22 cellular contexts compared by ENCODE assay signal in the genomic region with DNA sequence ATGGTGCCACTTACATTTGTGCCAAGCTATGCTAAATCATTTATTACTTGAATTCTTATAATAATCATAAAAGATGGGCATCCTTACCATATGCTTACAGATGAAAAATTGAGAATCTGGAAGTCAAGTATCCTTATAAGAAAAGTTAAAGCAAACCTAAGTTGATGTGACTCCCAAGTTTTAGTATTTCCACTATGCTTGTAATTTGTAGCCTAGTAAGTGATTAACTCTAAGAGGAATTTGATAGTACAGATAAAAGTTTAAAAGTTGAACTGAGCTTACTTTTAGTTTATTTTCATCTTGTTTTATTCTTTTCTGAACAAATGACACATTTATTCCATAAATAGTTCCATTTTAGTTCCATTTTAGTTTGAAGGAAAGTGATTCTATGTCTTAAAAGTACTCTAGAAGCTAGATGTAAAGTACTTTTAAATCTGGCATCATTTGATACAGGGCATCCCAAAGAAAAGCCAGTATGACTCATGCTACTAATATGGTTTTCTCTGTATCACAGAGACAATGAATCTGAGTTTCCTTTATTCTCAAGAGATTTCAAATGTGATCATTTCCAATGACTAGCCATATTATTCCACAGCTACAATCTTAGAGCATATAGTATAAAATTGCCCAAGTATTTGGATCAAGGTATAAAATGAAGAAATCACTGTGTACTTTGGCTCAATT.
DNase-seq lines count a peak whose midpoint lies in the region; ATAC-seq, FAIRE-seq and TF ChIP-seq lines count a peak whose summit lies in the region.
"Had no signal": no experiment of that assay in that cellular context is flagged by ENCODE, and none has a peak within 500 bp of the region (broad histone marks: within the 10 kb centered on the region; RNA-seq: fewer than 3 reads in every experiment).

No MANE protein-coding gene starts in this region.

- DNase-seq in Caki2 (ENCODE audit: low read depth) (peak; percentile 14), NCI-H226 (peak; percentile 77), endothelial cell of umbilical vein (ENCODE audit: low read depth, low spot score) (peak; percentile 34), myocyte (ENCODE audit: low read depth) (peak; percentile 9), Caco-2 (no peak), cerebellum (ENCODE audit: low spot score) (no peak), ureter (ENCODE audit: low spot score) (no peak)
- DNase-seq: activated CD4-positive, alpha-beta T cell treated with anti-CD3 and anti-CD28 coated beads for 4 hours; activated CD8-positive, alpha-beta memory T cell treated with anti-CD3 and anti-CD28 coated beads, Interleukin-2, amount 10 ng/mL, durations not matched to agents 7 days and 5 days; activated naive CD8-positive, alpha-beta T cell treated with anti-CD3 and anti-CD28 coated beads, Interleukin-2, amount 10 ng/mL, durations not matched to agents 7 days and 5 days; H7; KG1; lower lobe of right lung; NCI-H1048; NCI-H2081; NCI-H524; right cardiac atrium had no signal

- CTCF ChIA-PET in endothelial cell of umbilical vein (lab: Charles Lee) = interaction anchor here (1.0 to 1.4 kb wide), 3 partner anchors 8 to 86 kb away, joined by 3 to 4 read pairs (median 4); no protein-coding TSS in a partner anchor
- CTCF ChIA-PET in Caco-2 (lab: Charles Lee) = no interaction called here

- H3K4me1 ChIP-seq in endothelial cell of umbilical vein (ENCODE audit: control insufficient read depth, extremely low read depth, insufficient read depth, low read length) (peaks cover 6% of the 10 kb centered on the region), Caco-2 (no peaks in the 10 kb centered on the region)
- H3K4me1 ChIP-seq: breast epithelium, esophagus muscularis mucosa, lower lobe of right lung had no signal

- no peaks in the 10 kb centered on the region for H3K9me1 ChIP-seq in endothelial cell of umbilical vein (replicated peaks; ENCODE audit: control insufficient read depth, extremely low read depth, insufficient read depth, low read length)

- no peaks in the 10 kb centered on the region for H3K79me2 ChIP-seq in endothelial cell of umbilical vein (ENCODE audit: control insufficient read depth, insufficient read depth, low read length)

- no peak overlapping the region for H3K4me2 ChIP-seq in endothelial cell of umbilical vein (ENCODE audit: insufficient read depth, low read length)

- no peak for TF ChIP-seq POLR2A in endothelial cell of umbilical vein (IDR thresholded peaks at IDR 0.05; ENCODE audit: low read depth, low read length)

- no peaks in the 10 kb centered on the region for H3K36me3 ChIP-seq in endothelial cell of umbilical vein (ENCODE audit: control insufficient read depth in 2 of 2, extremely low read depth in 1 of 2, insufficient read depth in 2 of 2, low read length in 2 of 2)
- no peaks in the 10 kb centered on the region for H3K36me3 ChIP-seq in Caco-2 (ENCODE audit: control insufficient read depth, insufficient read depth, low read length)
- H3K36me3 ChIP-seq: breast epithelium, esophagus muscularis mucosa, lower lobe of right lung had no signal

- H3K27ac ChIP-seq in endothelial cell of umbilical vein (ENCODE audit: insufficient read depth, low read depth, low read length) = no peak overlapping the region
- H3K27ac ChIP-seq: breast epithelium, esophagus muscularis mucosa, lower lobe of right lung had no signal

- H3K4me3 ChIP-seq in endothelial cell of umbilical vein (replicated peaks in 1 of 3; ENCODE audit: insufficient read depth in 1 of 3, low read depth in 1 of 3, low read length in 3 of 3) = no peak overlapping the region
- no peak overlapping the region for H3K4me3 ChIP-seq in Caco-2 (ENCODE audit: low read depth, low read length)
- H3K4me3 ChIP-seq: breast epithelium, esophagus muscularis mucosa, lower lobe of right lung had no signal

- TF ChIP-seq CTCF in endothelial cell of umbilical vein (IDR thresholded peaks at IDR 0.05; ENCODE audit: extremely low read depth in 1 of 2, insufficient read depth in 1 of 2, low read depth in 1 of 2, low read length in 2 of 2) (no peak), Caco-2 (IDR thresholded peaks at IDR 0.05; ENCODE audit: insufficient read depth in 1 of 2, low read depth in 1 of 2, low read length in 1 of 2, severe bottlenecking in 1 of 2, unreplicated experiment in 1 of 2) (no peak)

- POLR2A ChIA-PET in endothelial cell of umbilical vein (lab: Charles Lee) = no interaction called here
- POLR2A ChIA-PET in Caco-2 (lab: Charles Lee) = no interaction called here

- H3K9me3 Mint-ChIP-seq in Caco-2 (ENCODE audit: unreplicated experiment) = no peaks in the 10 kb centered on the region
- H3K9me3 Mint-ChIP-seq: activated naive CD8-positive, alpha-beta T cell treated with anti-CD3 and anti-CD28 coated beads, Interleukin-2, amount 10 ng/mL, durations not matched to agents 7 days and 5 days; activated T-helper 2 cell treated with anti-CD3 and anti-CD28 coated beads, Interferon-gamma antibody, Interleukin-2, Interleukin-4, amounts not matched to agents 10 μg/mL and 5 μg/mL and 100 μg/mL, durations not matched to agents 14 hours and 24 hours and 36 hours had no signal

- intact Hi-C loops in endothelial cell of umbilical vein (cut with micrococcal nuclease) = no loop called here
- intact Hi-C loops in Caco-2 (cut with micrococcal nuclease; ENCODE audit: unreplicated experiment) = no loop called here

- no peaks in the 10 kb centered on the region for H4K20me1 ChIP-seq in endothelial cell of umbilical vein (replicated peaks; ENCODE audit: control insufficient read depth, extremely low read depth, insufficient read depth, low read length)

- H3K27me3 ChIP-seq in endothelial cell of umbilical vein (ENCODE audit: control insufficient read depth in 2 of 2, insufficient read depth in 2 of 2, low read length in 2 of 2) (no peaks in the 10 kb centered on the region), Caco-2 (replicated peaks; ENCODE audit: control insufficient read depth, insufficient read depth, low read length) (no peaks in the 10 kb centered on the region)
- H3K27me3 ChIP-seq: breast epithelium, esophagus muscularis mucosa had no signal

- H3K36me3 Mint-ChIP-seq in Caco-2 (ENCODE audit: insufficient read depth, unreplicated experiment) = no peaks in the 10 kb centered on the region
- H3K36me3 Mint-ChIP-seq: activated CD8-positive, alpha-beta memory T cell treated with anti-CD3 and anti-CD28 coated beads, Interleukin-2, amount 10 ng/mL, durations not matched to agents 7 days and 5 days; activated naive CD8-positive, alpha-beta T cell treated with anti-CD3 and anti-CD28 coated beads, Interleukin-2, amount 10 ng/mL, durations not matched to agents 7 days and 5 days had no signal

- no peak for ATAC-seq in GM21381 (IDR thresholded peaks at IDR 0.05; ENCODE audit: unreplicated experiment)
- ATAC-seq: activated CD8-positive, alpha-beta memory T cell treated with anti-CD3 and anti-CD28 coated beads, Interleukin-2, amount 10 ng/mL, durations not matched to agents 7 days and 5 days; lower lobe of right lung; right cardiac atrium had no signal

- no peak overlapping the region for H2AFZ ChIP-seq in endothelial cell of umbilical vein (ENCODE audit: low read depth, low read length)

- no peaks in the 10 kb centered on the region for H3K4me1 Mint-ChIP-seq in Caco-2 (ENCODE audit: low read depth, unreplicated experiment)
- H3K4me1 Mint-ChIP-seq: activated CD8-positive, alpha-beta memory T cell treated with anti-CD3 and anti-CD28 coated beads, Interleukin-2, amount 10 ng/mL, durations not matched to agents 7 days and 5 days; activated naive CD8-positive, alpha-beta T cell treated with anti-CD3 and anti-CD28 coated beads, Interleukin-2, amount 10 ng/mL, durations not matched to agents 7 days and 5 days had no signal

- BruUV-seq in endothelial cell of umbilical vein (replicated peaks; lab: Mats Ljungman, UMichigan) = no TSS peak
- no TSS peak for BruUV-seq in Caco-2 (replicated peaks; lab: Mats Ljungman, UMichigan)

- no peak overlapping the region for H3K4me3 Mint-ChIP-seq in Caco-2 (ENCODE audit: unreplicated experiment)
- H3K4me3 Mint-ChIP-seq: activated CD8-positive, alpha-beta memory T cell treated with anti-CD3 and anti-CD28 coated beads, Interleukin-2, amount 10 ng/mL, durations not matched to agents 7 days and 5 days; activated naive CD8-positive, alpha-beta T cell treated with anti-CD3 and anti-CD28 coated beads, Interleukin-2, amount 10 ng/mL, durations not matched to agents 7 days and 5 days had no signal

- no peak for FAIRE-seq in endothelial cell of umbilical vein (lab: Jason Lieb, UNC)
- FAIRE-seq: islet of Langerhans had no signal

- no peak overlapping the region for H3K27ac Mint-ChIP-seq in Caco-2 (ENCODE audit: unreplicated experiment)
- H3K27ac Mint-ChIP-seq: activated CD8-positive, alpha-beta memory T cell treated with anti-CD3 and anti-CD28 coated beads, Interleukin-2, amount 10 ng/mL, durations not matched to agents 7 days and 5 days; activated naive CD8-positive, alpha-beta T cell treated with anti-CD3 and anti-CD28 coated beads, Interleukin-2, amount 10 ng/mL, durations not matched to agents 7 days and 5 days; activated T-helper 2 cell treated with anti-CD3 and anti-CD28 coated beads, Interferon-gamma antibody, Interleukin-2, Interleukin-4, amounts not matched to agents 10 μg/mL and 5 μg/mL and 100 μg/mL, durations not matched to agents 14 hours and 24 hours and 36 hours had no signal

- in situ Hi-C loops in Caki2 (cut with HindIII; ENCODE audit: low pct_unique_long_range_greater_than_20kb, low sequenced_read_pairs) = no loop called here

- H3K9me3 ChIP-seq in endothelial cell of umbilical vein (replicated peaks; ENCODE audit: control insufficient read depth, insufficient read depth, low read length) (no peaks in the 10 kb centered on the region), Caco-2 (no peaks in the 10 kb centered on the region)
- H3K9me3 ChIP-seq: breast epithelium, esophagus muscularis mucosa, lower lobe of right lung had no signal

- H3K27me3 Mint-ChIP-seq in Caco-2 (ENCODE audit: insufficient read depth, unreplicated experiment) = peaks cover 5% of the 10 kb centered on the region
- H3K27me3 Mint-ChIP-seq: activated CD8-positive, alpha-beta memory T cell treated with anti-CD3 and anti-CD28 coated beads, Interleukin-2, amount 10 ng/mL, durations not matched to agents 7 days and 5 days; activated naive CD8-positive, alpha-beta T cell treated with anti-CD3 and anti-CD28 coated beads, Interleukin-2, amount 10 ng/mL, durations not matched to agents 7 days and 5 days had no signal

- no peak overlapping the region for H3K9ac ChIP-seq in endothelial cell of umbilical vein (replicated peaks; ENCODE audit: extremely low read depth, insufficient read depth, low read length)

- dilution Hi-C loops in endothelial cell of umbilical vein (cut with MboI; ENCODE audit: extremely low pct_ligation_motif_present, low sequenced_read_pairs) = no loop called here

TF ChIP-seq in endothelial cell of umbilical vein, 7 proteins besides CTCF, POLR2A, EP300 and RAD21:
- TF ChIP-seq POLR2AphosphoS5 (IDR thresholded peaks at IDR 0.05; ENCODE audit: insufficient read depth, low read depth, low read length) = no peak
- peak; percentile 69 for TF ChIP-seq FOS (IDR thresholded peaks at IDR 0.05; ENCODE audit: borderline replicate concordance, insufficient read depth, low read length)

Comparison
In these comparisons a context has a peak if more than half of its experiments do, and no peak if none do; other contexts are left out.
1. DNase-seq: peak in Caki2 (single experiment), NCI-H226 (single experiment), endothelial cell of umbilical vein (single experiment) and myocyte (single experiment); none in Caco-2 (0 of 2), cerebellum (single experiment) and ureter (single experiment).